14 cellular contexts compared by ENCODE assay signal in genomic region chr5:14781106-14781505, GRCh38.
DNase-seq lines count a peak whose midpoint lies in the region; ATAC-seq and TF ChIP-seq lines count a peak whose summit lies in the region.
"Had no signal": no experiment of that assay in that cellular context is flagged by ENCODE, and none has a peak within 500 bp of the region (broad histone marks: within the 10 kb centered on the region; RNA-seq: fewer than 3 reads in every experiment).

No MANE protein-coding gene starts in this region.

- peak; percentile 51 for ATAC-seq in HG03103 (IDR thresholded peaks at IDR 0.05; ENCODE audit: low read depth, unreplicated experiment)
- ATAC-seq: GM23338; natural killer cell treated with Interleukin-12 subunit alpha and Interleukin-12 subunit beta and Interleukin-15 and Interleukin-18, amount 100 ng/mL, for 72 hours had no signal

- H4K20me1 ChIP-seq in Karpas-422 (ENCODE audit: insufficient read depth, low read depth, low read length) = no peaks in the 10 kb centered on the region

- peaks cover 1% of the 10 kb centered on the region for H3K4me1 ChIP-seq in HAP-1
- H3K4me1 ChIP-seq in Karpas-422 (ENCODE audit: low read length) = no peaks in the 10 kb centered on the region

- H3K4me3 ChIP-seq in choroid plexus epithelial cell (ENCODE audit: low read depth, low read length) = no peak overlapping the region
- H3K4me3 ChIP-seq in HAP-1 = no peak overlapping the region
- no peak overlapping the region for H3K4me3 ChIP-seq in Karpas-422 (ENCODE audit: low read length)
- H3K4me3 ChIP-seq: GM23338 had no signal

- no peak overlapping the region for H3K27ac ChIP-seq in Karpas-422 (ENCODE audit: low read length)

- no peaks in the 10 kb centered on the region for H3K79me2 ChIP-seq in Karpas-422 (ENCODE audit: low read length)

- no peaks in the 10 kb centered on the region for H3K9me3 ChIP-seq in HAP-1
- no peaks in the 10 kb centered on the region for H3K9me3 ChIP-seq in Karpas-422 (ENCODE audit: low read length)

- H3K9ac ChIP-seq in Karpas-422 (ENCODE audit: low read length) = no peak overlapping the region

- no peak overlapping the region for H3K4me2 ChIP-seq in Karpas-422 (ENCODE audit: low read depth, low read length, poor library complexity, severe bottlenecking)
- H3K4me2 ChIP-seq: GM23338 had no signal

- no peaks in the 10 kb centered on the region for H3K27me3 ChIP-seq in HAP-1 (ENCODE audit: low read depth)
- H3K27me3 ChIP-seq in Karpas-422 (ENCODE audit: low read length) = no peaks in the 10 kb centered on the region

- no peak for TF ChIP-seq CTCF in choroid plexus epithelial cell (conservative IDR thresholded peaks at IDR 0.05; ENCODE audit: low read depth, low read length)

- no peak overlapping the region for H2AFZ ChIP-seq in Karpas-422 (ENCODE audit: low read length)
- H2AFZ ChIP-seq: GM23338 had no signal

- H3K9me2 ChIP-seq in Karpas-422 (replicated peaks; ENCODE audit: insufficient read depth, low read length) = no peaks in the 10 kb centered on the region

- in situ Hi-C loops in HAP-1 (cut with MboI; ENCODE audit: low sequenced_read_pairs) = no loop called here

- H3K36me3 ChIP-seq in HAP-1 (replicated peaks) = no peaks in the 10 kb centered on the region
- no peaks in the 10 kb centered on the region for H3K36me3 ChIP-seq in Karpas-422 (ENCODE audit: insufficient read depth, low read length)

- peak; percentile 14 for DNase-seq in stimulated activated CD4-positive, alpha-beta T cell treated with anti-CD3 and anti-CD28 coated beads, Interleukin-15, amount 100 ng/mL, for 24 hours
- no peak for DNase-seq in stimulated activated CD4-positive, alpha-beta T cell treated with anti-CD3 and anti-CD28 coated beads, Interleukin-4, amount 100 ng/mL, for 24 hours
- DNase-seq in choroid plexus epithelial cell (ENCODE audit: low read depth) (peak; percentile 32), HAP-1 (ENCODE audit: low spot score in 2 of 2) (no peak), Karpas-422 (no peak)
- no peak for DNase-seq in NK-92 treated with Interleukin-12 subunit alpha and Interleukin-12 subunit beta, amount 100 ng/mL, for 24 hours (lab: John Stamatoyannopoulos, UW)
- no peak for DNase-seq in stimulated activated CD4-positive, alpha-beta T cell treated with anti-CD3 and anti-CD28 coated beads, Interleukin-2, amount 100 ng/mL, for 48 hours
- DNase-seq: foreskin melanocyte, NCI-H510A, RPMI8226, trophoblast cell had no signal

Comparison
In these comparisons a context has a peak if more than half of its experiments do, and no peak if none do; other contexts are left out.
1. DNase-seq: peak in stimulated activated CD4-positive, alpha-beta T cell treated with anti-CD3 and anti-CD28 coated beads, Interleukin-15, amount 100 ng/mL, for 24 hours (single experiment) and choroid plexus epithelial cell (single experiment); none in stimulated activated CD4-positive, alpha-beta T cell treated with anti-CD3 and anti-CD28 coated beads, Interleukin-4, amount 100 ng/mL, for 24 hours (single experiment), NK-92 treated with Interleukin-12 subunit alpha and Interleukin-12 subunit beta, amount 100 ng/mL, for 24 hours (single experiment), HAP-1 (0 of 2), Karpas-422 (single experiment) and stimulated activated CD4-positive, alpha-beta T cell treated with anti-CD3 and anti-CD28 coated beads, Interleukin-2, amount 100 ng/mL, for 48 hours (0 of 2).